8 cellular contexts compared by ENCODE assay signal in genomic region chr4:2948895-2949781, GRCh38. TPM values are rescaled to one million over a fixed set of nuclear protein-coding genes. Genes with fewer than 3 reads are reported as not detected.
DNase-seq lines count a peak whose midpoint lies in the region; ATAC-seq, FAIRE-seq and TF ChIP-seq lines count a peak whose summit lies in the region.

No MANE protein-coding gene starts in this region.

- no peak overlapping the region for H2AFZ ChIP-seq in HepG2 (ENCODE audit: low read length)

- no peak overlapping the region for H3K27ac ChIP-seq in HepG2 (ENCODE audit: extremely low read length, insufficient read depth, low read length)

- intact Hi-C loops in HepG2 (cut with micrococcal nuclease; ENCODE audit: unreplicated experiment) = no loop called here

- TF ChIP-seq CTCF in HepG2 (CRISPR knock-in tag; IDR thresholded peaks at IDR 0.05) = peak; percentile 53

- WGBS in HepG2 (ENCODE audit: low lambda C conversion rate) = 96% methylated on average over 14 of the region's 14 CpGs

- TF ChIP-seq EP300 in HepG2 (IDR thresholded peaks at IDR 0.05; ENCODE audit: low read depth in 2 of 2, low read length in 2 of 2) = no peak
- TF ChIP-seq EP300 in HepG2 (CRISPR knock-in tag; IDR thresholded peaks at IDR 0.05; ENCODE audit: borderline replicate concordance) = no peak

- no peak overlapping the region for H3K4me3 ChIP-seq in HepG2 (replicated peaks in 1 of 3; ENCODE audit: insufficient read depth in 1 of 3, low read depth in 2 of 3, low read length in 3 of 3)

- POLR2A ChIA-PET in HepG2 (lab: Yijun Ruan, JAX) = interaction anchor here (0.7 kb wide), 1 partner anchor 13 kb away, joined by 5 read pairs; no protein-coding TSS in a partner anchor

- H3K27me3 ChIP-seq in HepG2 (ENCODE audit: control insufficient read depth in 1 of 2, insufficient read depth in 2 of 2, low read length in 2 of 2) = no peaks in the 10 kb centered on the region

- peaks cover 14% of the 10 kb centered on the region; the same call in 1 of the 2 replicates for H3K4me1 ChIP-seq in HepG2 (ENCODE audit: insufficient read depth, low read length)

- H3K9me3 ChIP-seq in HepG2 (ENCODE audit: low read length) = no peaks in the 10 kb centered on the region

- peaks cover 50 to 87% of the 10 kb centered on the region in 2 experiments for H3K36me3 ChIP-seq in HepG2 (replicated peaks in 1 of 2; ENCODE audit: control insufficient read depth in 1 of 2, insufficient read depth in 2 of 2, low read length in 2 of 2)

- CTCF ChIA-PET in HepG2 (lab: Yijun Ruan, JAX; ENCODE audit: low intra/inter-chr PET ratio, low total read pairs) = interaction anchor here (1.5 kb wide), 1 partner anchor 88 kb away, joined by 5 read pairs; no protein-coding TSS in a partner anchor

- FAIRE-seq in HepG2 (lab: Jason Lieb, UNC) = peak; percentile 30
- FAIRE-seq in GM19239 (lab: Jason Lieb, UNC) = no peak

- no TSS peak for BruUV-seq in HepG2 (replicated peaks; lab: Mats Ljungman, UMichigan)

- TF ChIP-seq POLR2A in HepG2 (IDR thresholded peaks at IDR 0.05; ENCODE audit: insufficient read depth in 1 of 2, low read depth in 2 of 2, low read length in 2 of 2) = no peak

- DNase-seq in AML-193 (lab: John Stamatoyannopoulos, UW) (peak; percentile 35 to 36), HT-29 (ENCODE audit: low spot score) (peak; percentile 59), astrocyte of the hippocampus (ENCODE audit: low read depth, low spot score) (peak; percentile 54), HepG2 (ENCODE audit: low spot score) (no peak), cortex of kidney (lab: John Stamatoyannopoulos, UW) (no peak), GM19239 (ENCODE audit: insufficient read length, low spot score) (no peak), iPS-NIHi11 (ENCODE audit: low spot score) (no peak), NCI-H2081 (lab: John Stamatoyannopoulos, UW) (no peak)

- H3K9ac ChIP-seq in HepG2 (ENCODE audit: insufficient read depth, low read depth, low read length) = no peak overlapping the region

- H3K79me2 ChIP-seq in HepG2 (ENCODE audit: insufficient read depth, low read length) = no peaks in the 10 kb centered on the region

- ATAC-seq in HepG2 = peak; percentile 81

- in situ Hi-C loops in HepG2 (cut with HindIII; ENCODE audit: extremely low pct_ligation_motif_present, low pct_unique_long_range_greater_than_20kb) = no loop called here

- peaks cover 3% of the 10 kb centered on the region; the same call in 1 of the 2 replicates for H4K20me1 ChIP-seq in HepG2 (ENCODE audit: insufficient read depth, low read length)

- no peak for TF ChIP-seq RAD21 in HepG2 (CRISPR knock-in tag; IDR thresholded peaks at IDR 0.05)

- no peak overlapping the region for H3K4me2 ChIP-seq in HepG2 (ENCODE audit: low read depth, low read length)

TF ChIP-seq in HepG2, 621 proteins besides CTCF, POLR2A, EP300 and RAD21:
- TF ChIP-seq ZSCAN22 (CRISPR knock-in tag; IDR thresholded peaks at IDR 0.05) (no peak), SMC3 (IDR thresholded peaks at IDR 0.05; ENCODE audit: low read length) (peak; percentile 7; the same call in 1 of the 2 replicates), ZNF770 (CRISPR knock-in tag; IDR thresholded peaks at IDR 0.05) (peak; percentile 62), CEBPB (IDR thresholded peaks at IDR 0.05; ENCODE audit: borderline replicate concordance, low read depth, low read length) (peak; percentile 38; the same call in 1 of the 2 replicates), STAG1 (CRISPR knock-in tag; IDR thresholded peaks at IDR 0.05) (peak; percentile 26; the same call in 1 of the 2 replicates)

RNA-seq across cellular contexts. Expression of gene NOP14, which starts 14.1 kb away (rescaled TPM):
- 26.2 and 29.2 TPM in 2 replicates for total RNA-seq in HT-29 (2014; rRNA removed; shearing (Covaris generic))
- total RNA-seq in HepG2 (2016; rRNA removed; fragmentation: Illumina TruSeq; extraction: Trizol) = 47.9 and 63.4 TPM in 2 replicates
- 11.5 and 13.9 TPM in 2 replicates for total RNA-seq in HepG2 (2016; cell fraction: cytosol; rRNA removed; fragmentation: Illumina TruSeq; extraction: Trizol; ENCODE audit: low read depth)
- 48.3 and 54.0 TPM in 2 replicates for total RNA-seq in HepG2 (2016; cell fraction: insoluble cytoplasmic fraction; rRNA removed; fragmentation: Illumina TruSeq; extraction: Trizol)
- 23.0 and 27.1 TPM in 2 replicates for total RNA-seq in HepG2 (2016; cell fraction: membrane; rRNA removed; fragmentation: Illumina TruSeq; extraction: Trizol)
- total RNA-seq in HepG2 (2016; cell fraction: nucleus; rRNA removed; fragmentation: Illumina TruSeq; extraction: Trizol) = 25.4 and 26.5 TPM in 2 replicates
- 6.8 and 6.9 TPM in 2 replicates for polyA plus RNA-seq in HepG2 (2011; rRNA removed)
- 4.8 and 5.2 TPM in 2 replicates for polyA plus RNA-seq in HepG2 (2011; cell fraction: cytosol; rRNA removed)
- polyA plus RNA-seq in HepG2 (2011; cell fraction: nucleus; rRNA removed) = 8.6 and 9.1 TPM in 2 replicates
- 23.7 and 25.5 TPM in 2 replicates for polyA plus RNA-seq in HepG2 (2012)
- 5.0 and 6.7 TPM in 2 replicates for polyA plus RNA-seq in HepG2 (2016; cell fraction: cytosol; fragmentation: Illumina TruSeq; extraction: Trizol; ENCODE audit: low read depth)
- polyA plus RNA-seq in HepG2 (2016; cell fraction: insoluble cytoplasmic fraction; fragmentation: Illumina TruSeq; extraction: Trizol; ENCODE audit: low read depth) = 48.2 and 58.0 TPM in 2 replicates
- 12.7 and 14.5 TPM in 2 replicates for polyA plus RNA-seq in HepG2 (2016; cell fraction: membrane; fragmentation: Illumina TruSeq; extraction: Trizol; ENCODE audit: low read depth)
- 36.4 and 41.5 TPM in 2 replicates for polyA plus RNA-seq in HepG2 (2016; cell fraction: nucleus; fragmentation: Illumina TruSeq; extraction: Trizol; ENCODE audit: insufficient read depth, low read depth)
- 7.1 and 9.6 TPM in 2 replicates for polyA minus RNA-seq in HepG2 (2011; rRNA and poly(A)+ RNA removed; ENCODE audit: low replicate concordance)
- polyA minus RNA-seq in HepG2 (2011; cell fraction: cytosol; rRNA and poly(A)+ RNA removed) = 10.4 and 14.8 TPM in 2 replicates
- polyA minus RNA-seq in HepG2 (2011; cell fraction: nucleus; rRNA and poly(A)+ RNA removed) = 10.0 and 12.2 TPM in 2 replicates

RNA-seq across cellular contexts. Expression of gene GRK4, which starts 14.2 kb away (rescaled TPM):
- 2.3 and 3.7 TPM in 2 replicates for total RNA-seq in HT-29 (2014; rRNA removed; shearing (Covaris generic))
- 2.0 and 2.5 TPM in 2 replicates for total RNA-seq in HepG2 (2016; rRNA removed; fragmentation: Illumina TruSeq; extraction: Trizol)
- total RNA-seq in HepG2 (2016; cell fraction: cytosol; rRNA removed; fragmentation: Illumina TruSeq; extraction: Trizol; ENCODE audit: low read depth) = 1.9 and 2.1 TPM in 2 replicates
- total RNA-seq in HepG2 (2016; cell fraction: insoluble cytoplasmic fraction; rRNA removed; fragmentation: Illumina TruSeq; extraction: Trizol) = 2.5 and 3.1 TPM in 2 replicates
- total RNA-seq in HepG2 (2016; cell fraction: membrane; rRNA removed; fragmentation: Illumina TruSeq; extraction: Trizol) = 4.7 and 4.9 TPM in 2 replicates
- 1.2 and 1.4 TPM in 2 replicates for total RNA-seq in HepG2 (2016; cell fraction: nucleus; rRNA removed; fragmentation: Illumina TruSeq; extraction: Trizol)
- 1.6 and 1.8 TPM in 2 replicates for polyA plus RNA-seq in HepG2 (2011; rRNA removed)
- polyA plus RNA-seq in HepG2 (2011; cell fraction: cytosol; rRNA removed) = 1.2 TPM in 2 replicates
- 1.2 and 1.3 TPM in 2 replicates for polyA plus RNA-seq in HepG2 (2011; cell fraction: nucleus; rRNA removed)
- 1.5 and 1.7 TPM in 2 replicates for polyA plus RNA-seq in HepG2 (2012)
- polyA plus RNA-seq in HepG2 (2016; cell fraction: cytosol; fragmentation: Illumina TruSeq; extraction: Trizol; ENCODE audit: low read depth) = 2.8 TPM in 2 replicates
- polyA plus RNA-seq in HepG2 (2016; cell fraction: insoluble cytoplasmic fraction; fragmentation: Illumina TruSeq; extraction: Trizol; ENCODE audit: low read depth) = 3.0 TPM in 2 replicates
- polyA plus RNA-seq in HepG2 (2016; cell fraction: membrane; fragmentation: Illumina TruSeq; extraction: Trizol; ENCODE audit: low read depth) = 4.7 TPM in 2 replicates
- 2.1 and 2.8 TPM in 2 replicates for polyA plus RNA-seq in HepG2 (2016; cell fraction: nucleus; fragmentation: Illumina TruSeq; extraction: Trizol; ENCODE audit: insufficient read depth, low read depth)
- polyA minus RNA-seq in HepG2 (2011; rRNA and poly(A)+ RNA removed; ENCODE audit: low replicate concordance) = 2.6 and 2.7 TPM in 2 replicates
- 0.88 and 1.4 TPM in 2 replicates for polyA minus RNA-seq in HepG2 (2011; cell fraction: cytosol; rRNA and poly(A)+ RNA removed)
- polyA minus RNA-seq in HepG2 (2011; cell fraction: nucleus; rRNA and poly(A)+ RNA removed) = 1.4 and 3.2 TPM in 2 replicates

Comparison
In these comparisons a context has a peak if more than half of its experiments do, and no peak if none do; other contexts are left out.
1. DNase-seq: peak in AML-193 (2 of 2), HT-29 (single experiment) and astrocyte of the hippocampus (single experiment); none in HepG2 (single experiment), cortex of kidney (single experiment), GM19239 (single experiment), iPS-NIHi11 (single experiment) and NCI-H2081 (0 of 2).